ENCODE assay signal across 9 cellular contexts in genomic region chr10:98029149-98030092, GRCh38. TPM values are rescaled to one million over a fixed set of nuclear protein-coding genes. Genes with fewer than 3 reads are reported as not detected.
A peak's percentile ranks its signal among the peaks of the same experiment; 100 is the strongest.
DNase-seq lines count a peak whose midpoint lies in the region; ATAC-seq and TF ChIP-seq lines count a peak whose summit lies in the region.
"Had no signal": no experiment of that assay in that cellular context is flagged by ENCODE, and none has a peak within 500 bp of the region (broad histone marks: within the 10 kb centered on the region; RNA-seq: fewer than 3 reads in every experiment).

No MANE protein-coding gene starts in this region.

- H3K9me3 ChIP-seq in BLaER1 (peaks cover 9% of the 10 kb centered on the region; the same call in 1 of the 2 replicates), osteoblast (ENCODE audit: low read depth, low read length) (no peaks in the 10 kb centered on the region)
- H3K9me3 ChIP-seq: SJSA1 had no signal

- H3K4me1 ChIP-seq in BLaER1 (peaks cover 9% of the 10 kb centered on the region; the same call in 1 of the 2 replicates), osteoblast (ENCODE audit: insufficient read depth, low read length) (no peaks in the 10 kb centered on the region)

- H3K9me3 Mint-ChIP-seq in HFFc6, result no peaks in the 10 kb centered on the region; the same call in 1 of the 2 replicates

- H3K27ac ChIP-seq in BLaER1, result no peak overlapping the region
- H3K27ac ChIP-seq in osteoblast (ENCODE audit: low read depth, low read length), result no peak overlapping the region
- H3K27ac ChIP-seq: SJSA1 had no signal

- no peak overlapping the region for H3K27ac Mint-ChIP-seq in HFFc6

- no peaks in the 10 kb centered on the region for H3K79me2 ChIP-seq in osteoblast (ENCODE audit: insufficient read depth, low read length)

- H3K27me3 ChIP-seq in BLaER1 (peaks cover 63% of the 10 kb centered on the region), osteoblast (ENCODE audit: insufficient read depth, low read length) (peaks cover 54% of the 10 kb centered on the region)

- H3K4me2 ChIP-seq in BLaER1 (peak overlapping the region; percentile 80), osteoblast (ENCODE audit: insufficient read depth, low read length) (no peak overlapping the region)

- H3K4me1 Mint-ChIP-seq in HFFc6 (ENCODE audit: low read depth), result no peaks in the 10 kb centered on the region

- DNase-seq in NCI-H1092 treated with DMSO at 0.1 percent for 48 hours (lab: John Stamatoyannopoulos, UW), result peak; percentile 25
- peak; percentile 24 for DNase-seq in glomerular visceral epithelial cell (ENCODE audit: extremely low spot score)
- peak; percentile 91 for DNase-seq in osteoblast (ENCODE audit: insufficient read length, low spot score, missing footprints)
- DNase-seq in activated gamma-delta T cell treated with Interleukin-2 at 50 U/mL for 16 hours, result no peak
- no peak for DNase-seq in HFFc6

- H3K4me3 ChIP-seq in BLaER1, result peak overlapping the region; percentile 64; the same call in 1 of the 2 replicates
- H3K4me3 ChIP-seq in osteoblast (ENCODE audit: insufficient read depth, low read length), result no peak overlapping the region

- no peak overlapping the region for H3K9ac ChIP-seq in BLaER1

- TF ChIP-seq CTCF in osteoblast (IDR thresholded peaks at IDR 0.05; ENCODE audit: extremely low read depth, low read depth, low read length), result no peak
- TF ChIP-seq CTCF in HFFc6 (IDR thresholded peaks at IDR 0.05), result no peak

- ATAC-seq in GM21717 (IDR thresholded peaks at IDR 0.05; ENCODE audit: unreplicated experiment) (no peak), HG02678 (IDR thresholded peaks at IDR 0.05; ENCODE audit: unreplicated experiment) (no peak)

- H3K36me3 ChIP-seq in BLaER1 (no peaks in the 10 kb centered on the region), osteoblast (ENCODE audit: insufficient read depth, low read length) (no peaks in the 10 kb centered on the region)
- H3K36me3 ChIP-seq: SJSA1 had no signal

- no peaks in the 10 kb centered on the region for H4K20me1 ChIP-seq in BLaER1
- H4K20me1 ChIP-seq in osteoblast (ENCODE audit: insufficient read depth, low read length), result no peaks in the 10 kb centered on the region

- no peak overlapping the region for H3K4me3 Mint-ChIP-seq in HFFc6

- H2AFZ ChIP-seq in osteoblast (ENCODE audit: low read length), result no peak overlapping the region

- peaks cover 47% of the 10 kb centered on the region for H3K27me3 Mint-ChIP-seq in HFFc6 (ENCODE audit: insufficient read depth)

- H3K36me3 Mint-ChIP-seq in HFFc6 (ENCODE audit: low read depth), result no peaks in the 10 kb centered on the region

RNA-seq across cellular contexts. Expression of gene CRTAC1, which starts 1.0 kb away (rescaled TPM):
- not detected in 2 replicates for total RNA-seq in osteoblast
- not detected for total RNA-seq in HFFc6 (2021; fragmentation: NEBNext Ultra II Directional; extraction: Animal tissue kit (Norgen Biotek cat#: 25700))
- total RNA-seq: SJSA1 had no signal

Comparison
In these comparisons a context has a peak if more than half of its experiments do, and no peak if none do; other contexts are left out.
1. DNase-seq: peak in NCI-H1092 treated with DMSO at 0.1 percent for 48 hours (single experiment), glomerular visceral epithelial cell (single experiment) and osteoblast (single experiment); none in activated gamma-delta T cell treated with Interleukin-2 at 50 U/mL for 16 hours (single experiment) and HFFc6 (single experiment).